In genomic region chr7:106893591-106893990, GRCh38 we compare ENCODE assay signal across 1 cellular context.
TF ChIP-seq lines count a peak whose summit lies in the region.

No MANE protein-coding gene starts in this region.

TF ChIP-seq in HepG2, 621 proteins besides CTCF, POLR2A, EP300 and RAD21:
- no peak for TF ChIP-seq HIVEP1 (CRISPR knock-in tag; IDR thresholded peaks at IDR 0.05)
- no peak for TF ChIP-seq ZNF720 (CRISPR knock-in tag; IDR thresholded peaks at IDR 0.05)
- no peak for TF ChIP-seq FOXA1 (IDR thresholded peaks at IDR 0.05)
- TF ChIP-seq FOXA1 (CRISPR knock-in tag; IDR thresholded peaks at IDR 0.05) = 0 out of 2 replicates have a peak, but pooled peaks have one; percentile 17
- TF ChIP-seq, protein P1, sequence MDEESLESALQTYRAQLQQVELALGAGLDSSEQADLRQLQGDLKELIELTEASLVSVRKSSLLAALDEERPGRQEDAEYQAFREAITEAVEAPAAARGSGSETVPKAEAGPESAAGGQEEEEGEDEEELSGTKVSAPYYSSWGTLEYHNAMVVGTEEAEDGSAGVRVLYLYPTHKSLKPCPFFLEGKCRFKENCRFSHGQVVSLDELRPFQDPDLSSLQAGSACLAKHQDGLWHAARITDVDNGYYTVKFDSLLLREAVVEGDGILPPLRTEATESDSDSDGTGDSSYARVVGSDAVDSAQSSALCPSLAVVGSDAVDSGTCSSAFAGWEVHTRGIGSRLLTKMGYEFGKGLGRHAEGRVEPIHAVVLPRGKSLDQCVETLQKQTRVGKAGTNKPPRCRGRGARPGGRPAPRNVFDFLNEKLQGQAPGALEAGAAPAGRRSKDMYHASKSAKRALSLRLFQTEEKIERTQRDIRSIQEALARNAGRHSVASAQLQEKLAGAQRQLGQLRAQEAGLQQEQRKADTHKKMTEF (CRISPR knock-in tag; IDR thresholded peaks at IDR 0.05) = no peak
- peak; percentile 15; the same call in 1 of the 2 replicates for TF ChIP-seq CEBPB (IDR thresholded peaks at IDR 0.05; ENCODE audit: borderline replicate concordance, low read depth, low read length)
- TF ChIP-seq ATF3 (CRISPR knock-in tag; IDR thresholded peaks at IDR 0.05) = no peak
